ENCODE assay signal across 8 cellular contexts in the genomic region with DNA sequence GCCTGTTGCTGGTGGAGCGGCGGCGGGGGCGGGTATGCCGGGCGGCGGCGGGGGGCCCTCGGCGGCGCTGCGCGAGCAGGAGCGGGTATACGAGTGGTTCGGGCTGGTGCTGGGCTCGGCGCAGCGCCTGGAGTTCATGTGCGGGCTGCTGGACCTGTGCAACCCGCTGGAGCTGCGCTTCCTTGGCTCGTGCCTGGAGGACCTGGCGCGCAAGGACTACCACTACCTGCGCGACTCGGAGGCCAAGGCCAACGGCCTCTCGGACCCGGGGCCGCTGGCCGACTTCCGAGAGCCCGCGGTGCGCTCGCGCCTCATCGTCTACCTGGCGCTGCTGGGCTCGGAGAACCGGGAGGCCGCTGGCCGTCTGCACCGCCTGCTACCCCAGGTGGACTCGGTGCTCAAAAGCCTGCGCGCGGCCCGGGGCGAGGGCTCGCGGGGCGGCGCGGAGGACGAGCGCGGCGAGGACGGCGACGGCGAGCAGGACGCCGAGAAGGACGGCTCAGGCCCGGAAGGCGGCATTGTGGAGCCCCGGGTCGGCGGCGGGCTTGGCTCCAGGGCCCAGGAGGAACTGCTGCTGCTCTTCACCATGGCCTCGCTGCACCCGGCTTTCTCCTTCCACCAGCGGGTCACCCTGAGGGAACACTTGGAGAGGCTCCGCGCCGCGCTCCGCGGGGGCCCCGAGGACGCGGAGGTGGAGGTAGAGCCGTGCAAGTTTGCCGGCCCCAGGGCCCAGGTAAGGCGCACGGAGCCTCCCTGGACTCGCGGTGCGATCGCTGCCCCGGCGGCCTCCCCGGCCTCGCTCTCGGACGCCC. TPM values are rescaled to one million over a fixed set of nuclear protein-coding genes. Genes with fewer than 3 reads are reported as not detected.
A peak's percentile ranks its signal among the peaks of the same experiment; 100 is the strongest.
DNase-seq lines count a peak whose midpoint lies in the region; ATAC-seq, FAIRE-seq and TF ChIP-seq lines count a peak whose summit lies in the region.

No MANE protein-coding gene starts in this region.

- H3K36me3 ChIP-seq in MG63 = no peaks in the 10 kb centered on the region
- no peaks in the 10 kb centered on the region for H3K36me3 ChIP-seq in bronchial epithelial cell (ENCODE audit: control insufficient read depth, insufficient read depth, low read length)

- H3K9me3 Mint-ChIP-seq in WTC11 = no peaks in the 10 kb centered on the region

- CTCF ChIA-PET in WTC11 (lab: Charles Lee) = interaction anchor here (4.6 kb wide), 1 partner anchor 98 kb away, joined by 23 read pairs; no protein-coding TSS in a partner anchor

- DNase-seq in MG63 (peak; percentile 47), WTC11 (ENCODE audit: low spot score) (peak; percentile 63), bronchial epithelial cell (ENCODE audit: low read depth) (peak; percentile 9), islet precursor cell (peak; percentile 79)
- peak in 2 of 3 donors; percentile 18 to 42 for DNase-seq in stimulated activated CD4-positive, alpha-beta T cell treated with anti-CD3 and anti-CD28 coated beads, Interleukin-12 subunit alpha, Interleukin-12 subunit beta, amount 100 ng/mL, for 48 hours (ENCODE audit: low read depth in 2 of 3, low spot score in 1 of 3)

- no peak for FAIRE-seq in bronchial epithelial cell (lab: Jason Lieb, UNC)

- ATAC-seq in WTC11 (peak; percentile 3), HG02885 (IDR thresholded peaks at IDR 0.05; ENCODE audit: poor library complexity, unreplicated experiment) (no peak), HG02840 (IDR thresholded peaks at IDR 0.05; ENCODE audit: low FRiP score, unreplicated experiment) (no peak)

- TF ChIP-seq POLR2A in GM18526 (IDR thresholded peaks at IDR 0.05; ENCODE audit: extremely low read depth, insufficient read length) = peak; percentile 18

- H3K27ac Mint-ChIP-seq in WTC11 = no peak overlapping the region

- POLR2A ChIA-PET in WTC11 (lab: Charles Lee) = interaction anchor here (1.3 kb wide), 1 partner anchor 191 kb away, joined by 3 read pairs; no protein-coding TSS in a partner anchor

- peak overlapping the region; percentile 87 for H3K4me3 Mint-ChIP-seq in WTC11

- no peak for TF ChIP-seq CTCF in WTC11 (IDR thresholded peaks at IDR 0.05)
- TF ChIP-seq CTCF in bronchial epithelial cell (IDR thresholded peaks at IDR 0.05; ENCODE audit: insufficient read depth, low read length, severe bottlenecking) = no peak

- H3K4me3 ChIP-seq in MG63 (peak overlapping the region; percentile 63), bronchial epithelial cell (ENCODE audit: low read depth, low read length) (peak overlapping the region; percentile 93)

- no peaks in the 10 kb centered on the region for H3K36me3 Mint-ChIP-seq in WTC11

- peaks cover 37% of the 10 kb centered on the region for H3K4me1 Mint-ChIP-seq in WTC11

- H3K27me3 ChIP-seq in MG63 = no peaks in the 10 kb centered on the region
- no peaks in the 10 kb centered on the region for H3K27me3 ChIP-seq in bronchial epithelial cell (ENCODE audit: control insufficient read depth, insufficient read depth, low read length)

- no peaks in the 10 kb centered on the region for H3K9me3 ChIP-seq in MG63

- peaks cover 33% of the 10 kb centered on the region for H3K27me3 Mint-ChIP-seq in WTC11 (ENCODE audit: low read depth)

TF ChIP-seq in WTC11, 78 proteins besides CTCF, POLR2A, EP300 and RAD21:
- TF ChIP-seq TEAD1 (CRISPR knock-in tag; IDR thresholded peaks at IDR 0.05) (0 out of 2 replicates have a peak, but pooled peaks have one; percentile 14), ETV6 (CRISPR knock-in tag; IDR thresholded peaks at IDR 0.05) (no peak), HMGXB4 (CRISPR knock-in tag; IDR thresholded peaks at IDR 0.05) (peak; percentile 62; the same call in 1 of the 2 replicates)

RNA-seq across cellular contexts. Expression of gene ZCCHC2, which starts 1.0 kb away (rescaled TPM):
- 3.1 and 3.3 TPM in 2 replicates for total RNA-seq in MG63 (2014; rRNA removed; shearing (Covaris generic); ENCODE audit: low replicate concordance)
- 15.9 to 18.8 TPM (median 16.7 TPM) in 3 replicates for total RNA-seq in WTC11 (2021)
- total RNA-seq in bronchial epithelial cell = 8.7 and 9.7 TPM in 2 replicates

Comparison
In these comparisons a context has a peak if more than half of its experiments do, and no peak if none do; other contexts are left out.
1. DNase-seq: peak in every context shown above with its lines; median percentile 79 in islet precursor cell; 63 in WTC11; 47 in MG63; 30 in stimulated activated CD4-positive, alpha-beta T cell treated with anti-CD3 and anti-CD28 coated beads, Interleukin-12 subunit alpha, Interleukin-12 subunit beta, amount 100 ng/mL, for 48 hours; 9 in bronchial epithelial cell.